In the genomic region with DNA sequence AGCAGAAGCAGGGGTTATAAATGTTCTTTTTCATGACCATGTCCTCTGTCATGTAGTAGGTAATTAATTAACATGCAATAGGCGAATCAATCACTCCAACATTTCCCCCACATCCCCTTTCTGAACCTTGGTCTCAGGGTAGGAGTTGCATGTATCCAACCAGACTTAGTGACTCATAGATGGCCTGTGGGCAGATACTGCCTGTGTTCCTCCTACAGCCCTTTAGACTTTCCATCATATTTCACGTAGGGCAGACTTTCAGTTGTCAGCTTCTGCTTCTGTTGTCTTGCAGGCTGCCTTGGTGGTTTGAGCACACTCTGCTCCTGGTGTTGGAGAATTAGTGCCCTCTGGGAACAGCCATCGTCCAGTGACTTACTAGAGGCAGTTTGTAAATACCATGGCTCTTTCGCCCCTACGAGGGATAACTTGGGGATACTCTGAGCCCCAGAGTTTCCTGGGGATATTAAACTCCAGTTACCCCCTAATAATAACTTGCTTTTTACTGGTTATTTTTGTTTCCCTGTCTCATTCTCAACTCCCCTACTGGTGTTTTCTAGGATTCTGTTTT, we compare ENCODE assay signal across 1 cellular context.
TF ChIP-seq lines count a peak whose summit lies in the region.

No MANE protein-coding gene starts in this region.

TF ChIP-seq in K562, 482 proteins besides CTCF, POLR2A, EP300 and RAD21 (continued from another document and continues in another):
- no peak for TF ChIP-seq ZBTB5 (IDR thresholded peaks at IDR 0.05)
- no peak for TF ChIP-seq FOXA1 (IDR thresholded peaks at IDR 0.05; ENCODE audit: borderline replicate concordance)
- peak; percentile 66 for TF ChIP-seq SMARCE1 (IDR thresholded peaks at IDR 0.05)
- no peak for TF ChIP-seq PML (IDR thresholded peaks at IDR 0.05; ENCODE audit: low read length)
- TF ChIP-seq CUX1 (CRISPR knock-in tag; IDR thresholded peaks at IDR 0.05), result 0 out of 2 replicates have a peak, but pooled peaks have one; percentile 48
- TF ChIP-seq TBP (optimal IDR thresholded peaks at IDR 0.05; ENCODE audit: low read depth, low read length), result no peak
- 0 out of 2 replicates have a peak, but pooled peaks have one; percentile 12 for TF ChIP-seq SMAD3 (CRISPR knock-in tag; conservative IDR thresholded peaks at IDR 0.05)
- TF ChIP-seq FOS (IDR thresholded peaks at IDR 0.05; ENCODE audit: extremely low read depth, insufficient read length), result peak; percentile 24
- no peak for TF ChIP-seq ZNF407 (IDR thresholded peaks at IDR 0.05; ENCODE audit: low read depth)
- peak; percentile 87 for TF ChIP-seq JUND (IDR thresholded peaks at IDR 0.05; ENCODE audit: borderline replicate concordance, low read depth, low read length)
- TF ChIP-seq JUND (tag; IDR thresholded peaks at IDR 0.05; ENCODE audit: borderline replicate concordance, low read depth, low read length), result peak; percentile 85; the same call in 2 of the 3 replicates
- TF ChIP-seq, protein P1, sequence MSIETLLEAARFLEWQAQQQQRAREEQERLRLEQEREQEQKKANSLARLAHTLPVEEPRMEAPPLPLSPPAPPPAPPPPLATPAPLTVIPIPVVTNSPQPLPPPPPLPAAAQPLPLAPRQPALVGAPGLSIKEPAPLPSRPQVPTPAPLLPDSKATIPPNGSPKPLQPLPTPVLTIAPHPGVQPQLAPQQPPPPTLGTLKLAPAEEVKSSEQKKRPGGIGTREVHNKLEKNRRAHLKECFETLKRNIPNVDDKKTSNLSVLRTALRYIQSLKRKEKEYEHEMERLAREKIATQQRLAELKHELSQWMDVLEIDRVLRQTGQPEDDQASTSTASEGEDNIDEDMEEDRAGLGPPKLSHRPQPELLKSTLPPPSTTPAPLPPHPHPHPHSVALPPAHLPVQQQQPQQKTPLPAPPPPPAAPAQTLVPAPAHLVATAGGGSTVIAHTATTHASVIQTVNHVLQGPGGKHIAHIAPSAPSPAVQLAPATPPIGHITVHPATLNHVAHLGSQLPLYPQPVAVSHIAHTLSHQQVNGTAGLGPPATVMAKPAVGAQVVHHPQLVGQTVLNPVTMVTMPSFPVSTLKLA (conservative IDR thresholded peaks at IDR 0.05), result 0 out of 4 replicates have a peak, but pooled peaks of 1 of the 2 experiments have one; percentile 20
- TF ChIP-seq, protein P2, sequence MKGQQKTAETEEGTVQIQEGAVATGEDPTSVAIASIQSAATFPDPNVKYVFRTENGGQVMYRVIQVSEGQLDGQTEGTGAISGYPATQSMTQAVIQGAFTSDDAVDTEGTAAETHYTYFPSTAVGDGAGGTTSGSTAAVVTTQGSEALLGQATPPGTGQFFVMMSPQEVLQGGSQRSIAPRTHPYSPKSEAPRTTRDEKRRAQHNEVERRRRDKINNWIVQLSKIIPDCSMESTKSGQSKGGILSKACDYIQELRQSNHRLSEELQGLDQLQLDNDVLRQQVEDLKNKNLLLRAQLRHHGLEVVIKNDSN (CRISPR knock-in tag; IDR thresholded peaks at IDR 0.05), result no peak
- TF ChIP-seq, protein P3, sequence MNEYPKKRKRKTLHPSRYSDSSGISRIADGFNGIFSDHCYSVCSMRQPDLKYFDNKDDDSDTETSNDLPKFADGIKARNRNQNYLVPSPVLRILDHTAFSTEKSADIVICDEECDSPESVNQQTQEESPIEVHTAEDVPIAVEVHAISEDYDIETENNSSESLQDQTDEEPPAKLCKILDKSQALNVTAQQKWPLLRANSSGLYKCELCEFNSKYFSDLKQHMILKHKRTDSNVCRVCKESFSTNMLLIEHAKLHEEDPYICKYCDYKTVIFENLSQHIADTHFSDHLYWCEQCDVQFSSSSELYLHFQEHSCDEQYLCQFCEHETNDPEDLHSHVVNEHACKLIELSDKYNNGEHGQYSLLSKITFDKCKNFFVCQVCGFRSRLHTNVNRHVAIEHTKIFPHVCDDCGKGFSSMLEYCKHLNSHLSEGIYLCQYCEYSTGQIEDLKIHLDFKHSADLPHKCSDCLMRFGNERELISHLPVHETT (CRISPR knock-in tag; conservative IDR thresholded peaks at IDR 0.05 in 1 of 2, IDR thresholded peaks at IDR 0.05 in 1 of 2), result peak in 1 of 2 experiments; percentile 55; a peak in 1 of 4 replicates
- no peak for TF ChIP-seq FOXK2 (conservative IDR thresholded peaks at IDR 0.05 in 1 of 2, IDR thresholded peaks at IDR 0.05 in 1 of 2; ENCODE audit: low read depth in 2 of 2)
- no peak for TF ChIP-seq XRCC5 (IDR thresholded peaks at IDR 0.05; ENCODE audit: low read depth, low read length)
- no peak for TF ChIP-seq ZNF778 (CRISPR knock-in tag; IDR thresholded peaks at IDR 0.05)
- TF ChIP-seq ARID1B (IDR thresholded peaks at IDR 0.05), result peak; percentile 62
- TF ChIP-seq FOSL1 (tag; conservative IDR thresholded peaks at IDR 0.05), result peak; percentile 95
- TF ChIP-seq CHD2 (IDR thresholded peaks at IDR 0.05; ENCODE audit: low read depth, low read length), result no peak
- TF ChIP-seq TCF3 (CRISPR knock-in tag; IDR thresholded peaks at IDR 0.05), result peak; percentile 55
- TF ChIP-seq ZKSCAN1 (IDR thresholded peaks at IDR 0.05; ENCODE audit: low read depth, low read length), result no peak
- peak; percentile 51 for TF ChIP-seq CBFA2T3 (IDR thresholded peaks at IDR 0.05)
- no peak for TF ChIP-seq KHSRP (IDR thresholded peaks at IDR 0.05)
- TF ChIP-seq ZFP1 (CRISPR knock-in tag; IDR thresholded peaks at IDR 0.05), result no peak
- no peak for TF ChIP-seq TBL1XR1 (IDR thresholded peaks at IDR 0.05; ENCODE audit: low read length in 2 of 2)
- TF ChIP-seq MEIS2 (IDR thresholded peaks at IDR 0.05; ENCODE audit: partially characterized antibody), result peak; percentile 76
- TF ChIP-seq ZNF592 (IDR thresholded peaks at IDR 0.05), result peak; percentile 67
- peak; percentile 75 for TF ChIP-seq EHMT2 (IDR thresholded peaks at IDR 0.05)
